Comparison of ENCODE assay signal across 8 cellular contexts in genomic region chr6:49462927-49463611, GRCh38. TPM values are rescaled to one million over a fixed set of nuclear protein-coding genes. Genes with fewer than 3 reads are reported as not detected.
DNase-seq lines count a peak whose midpoint lies in the region; ATAC-seq and TF ChIP-seq lines count a peak whose summit lies in the region.

CENPQ (plus strand) TSS chr6:49463370; CDS start chr6:49470177, 6,807 bp downstream.
MMUT (minus strand) TSS chr6:49463253; CDS start chr6:49459466, 3,787 bp downstream.

- no peaks in the 10 kb centered on the region for H3K9me2 ChIP-seq in PC-9 (ENCODE audit: insufficient read depth)

- BruUV-seq in PC-9 (replicated peaks; lab: Mats Ljungman, UMichigan), result no TSS peak

- H3K27me3 ChIP-seq in PC-9 (ENCODE audit: insufficient read depth, low read depth), result no peaks in the 10 kb centered on the region
- H3K27me3 ChIP-seq in mucosa of rectum (ENCODE audit: control insufficient read depth in 2 of 2, insufficient read depth in 2 of 2, low read length in 2 of 2), result no peaks in the 10 kb centered on the region

- peaks cover 64% of the 10 kb centered on the region for H3K79me2 ChIP-seq in PC-9 (ENCODE audit: low read depth)

- H3F3A ChIP-seq in PC-9 (ENCODE audit: insufficient read depth, low read depth), result no peaks in the 10 kb centered on the region

- H3K36me3 ChIP-seq in PC-9 (ENCODE audit: low read depth) (peaks cover 1% of the 10 kb centered on the region; the same call in 1 of the 2 replicates), mucosa of rectum (ENCODE audit: control insufficient read depth in 2 of 2, insufficient read depth in 2 of 2, low read length in 2 of 2) (no peaks in the 10 kb centered on the region)

- H3K9ac ChIP-seq in mucosa of rectum (ENCODE audit: low read depth in 1 of 2, low read length in 2 of 2), result peak within 1 kb of the TSS; percentile 98 to 100

- peak within 1 kb of the TSS; percentile 82 for H3K4me3 ChIP-seq in Jurkat, Clone E6-1 (ENCODE audit: low read length)
- H3K4me3 ChIP-seq in PC-9 (peak within 1 kb of the TSS; percentile 89), mucosa of rectum (ENCODE audit: low read length in 2 of 2) (peak within 1 kb of the TSS; percentile 96 to 100)

- no peak for TF ChIP-seq CTCF in PC-9 (conservative IDR thresholded peaks at IDR 0.05)

- peak within 1 kb of the TSS; percentile 100 for H2AFZ ChIP-seq in PC-9

- H3K9me3 ChIP-seq in PC-9 (ENCODE audit: insufficient read depth, low read depth) (no peaks in the 10 kb centered on the region), mucosa of rectum (ENCODE audit: control insufficient read depth in 2 of 2, low read length in 2 of 2) (no peaks in the 10 kb centered on the region)

- CTCF ChIA-PET in PC-9 (lab: Charles Lee), result no interaction called here

- H3K4me1 ChIP-seq in PC-9 (replicated peaks; ENCODE audit: insufficient read depth) (peaks cover 18% of the 10 kb centered on the region), mucosa of rectum (ENCODE audit: control insufficient read depth in 2 of 2, insufficient read depth in 2 of 2, low read length in 2 of 2) (peaks cover 4 to 18% of the 10 kb centered on the region in 2 donors)

- TF ChIP-seq POLR2A in erythroblast (IDR thresholded peaks at IDR 0.05; ENCODE audit: low read length), result peak; percentile 96

- ATAC-seq in GM21619 (IDR thresholded peaks at IDR 0.05; ENCODE audit: unreplicated experiment), result peak; percentile 99

- intact Hi-C loops in PC-9 (cut with micrococcal nuclease; ENCODE audit: unreplicated experiment), result loop anchor here (5.0 kb wide), 1 partner anchor 144 kb away; no protein-coding TSS in a partner anchor

- POLR2A ChIA-PET in PC-9 (lab: Charles Lee; ENCODE audit: unreplicated experiment), result no interaction called here

- DNase-seq in DMS153 (lab: John Stamatoyannopoulos, UW) (peak; percentile 84), PC-9 (peak; percentile 87 to 88), erythroblast (lab: John Stamatoyannopoulos, UW) (peak; percentile 98)
- DNase-seq in Jurkat, Clone E6-1 (ENCODE audit: low read depth, low spot score), result peak; percentile 93
- peak; percentile 84 for DNase-seq in activated T-cell treated with anti-CD3 and anti-CD28 coated beads, Interleukin-2, amount 50 U/mL, for 1 hour
- DNase-seq in stimulated activated CD8-positive, alpha-beta memory T cell treated with anti-CD3 and anti-CD28 coated beads, Interleukin-4, amount 100 ng/mL, for 48 hours, result peak; percentile 92

- peak within 1 kb of the TSS; percentile 98 for H3K4me2 ChIP-seq in PC-9

- no peaks in the 10 kb centered on the region for H4K20me1 ChIP-seq in PC-9 (ENCODE audit: insufficient read depth)

- H3K27ac ChIP-seq in PC-9, result peak within 1 kb of the TSS; percentile 58
- H3K27ac ChIP-seq in mucosa of rectum (ENCODE audit: low read depth in 2 of 2, low read length in 2 of 2), result peak within 1 kb of the TSS; percentile 87 to 90

RNA-seq across cellular contexts. Expression of gene CENPQ, which starts in this region (rescaled TPM):
- 15.1 TPM for polyA plus RNA-seq in Jurkat, Clone E6-1 (2012; ENCODE audit: insufficient read depth, insufficient read length)
- total RNA-seq in PC-9 (2021), result 9.5 and 11.0 TPM in 2 replicates

RNA-seq across cellular contexts. Expression of gene MMUT, which starts in this region (rescaled TPM):
- polyA plus RNA-seq in Jurkat, Clone E6-1 (2012; ENCODE audit: insufficient read depth, insufficient read length), result 18.5 TPM
- 14.4 and 17.5 TPM in 2 replicates for total RNA-seq in PC-9 (2021)

Comparison
In these comparisons a context has a peak if more than half of its experiments do, and no peak if none do; other contexts are left out.
1. Peak in every context shown above with its lines: DNase-seq, ATAC-seq, H3K4me3 ChIP-seq and H3K27ac ChIP-seq.